ENCODE assay signal across 18 cellular contexts in the genomic region with DNA sequence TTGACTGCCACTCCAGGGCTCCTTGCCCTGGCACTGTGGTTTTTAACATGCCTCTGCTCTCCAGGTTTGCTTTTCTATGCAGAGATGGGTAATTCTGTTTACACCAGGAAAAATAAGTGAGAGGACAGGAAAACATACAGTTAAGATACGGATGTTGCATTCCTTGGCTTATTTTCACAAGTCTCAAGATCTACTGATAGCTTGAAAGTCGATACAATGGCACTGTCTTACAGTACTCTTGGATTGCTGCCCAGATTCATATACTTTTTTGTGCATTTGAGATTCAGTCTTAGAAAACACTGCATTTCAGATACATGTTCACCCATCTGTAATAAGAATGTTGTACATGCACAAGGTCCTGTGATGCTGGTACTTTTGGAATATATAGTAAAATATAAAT.
A peak's percentile ranks its signal among the peaks of the same experiment; 100 is the strongest.
DNase-seq lines count a peak whose midpoint lies in the region; ATAC-seq, FAIRE-seq and TF ChIP-seq lines count a peak whose summit lies in the region.
"Had no signal": no experiment of that assay in that cellular context is flagged by ENCODE, and none has a peak within 500 bp of the region (broad histone marks: within the 10 kb centered on the region; RNA-seq: fewer than 3 reads in every experiment).

No MANE protein-coding gene starts in this region.

- no peak for ATAC-seq in naive thymus-derived CD4-positive, alpha-beta T cell
- ATAC-seq: CD8-positive, alpha-beta T cell; Panc1 had no signal

- dilution Hi-C loops in endothelial cell of umbilical vein (cut with MboI; ENCODE audit: extremely low pct_ligation_motif_present, low sequenced_read_pairs), result no loop called here

- peak; percentile 81 for FAIRE-seq in endothelial cell of umbilical vein (lab: Jason Lieb, UNC)

- H3K27ac Mint-ChIP-seq in naive thymus-derived CD4-positive, alpha-beta T cell, result no peak overlapping the region
- H3K27ac Mint-ChIP-seq: CD8-positive, alpha-beta T cell had no signal

- TF ChIP-seq EP300 in SK-N-SH (IDR thresholded peaks at IDR 0.05; ENCODE audit: borderline replicate concordance in 1 of 2, low read depth in 1 of 2, low read length in 1 of 2), result no peak

- H4K20me1 ChIP-seq in SK-N-SH (ENCODE audit: insufficient read depth), result no peaks in the 10 kb centered on the region
- H4K20me1 ChIP-seq in endothelial cell of umbilical vein (replicated peaks; ENCODE audit: control insufficient read depth, extremely low read depth, insufficient read depth, low read length), result no peaks in the 10 kb centered on the region

- TF ChIP-seq CTCF in SK-N-SH (IDR thresholded peaks at IDR 0.05), result no peak
- no peak for TF ChIP-seq CTCF in endothelial cell of umbilical vein (IDR thresholded peaks at IDR 0.05; ENCODE audit: extremely low read depth in 1 of 2, insufficient read depth in 1 of 2, low read depth in 1 of 2, low read length in 2 of 2)

- no peaks in the 10 kb centered on the region for H3F3A ChIP-seq in SK-N-SH (replicated peaks; ENCODE audit: insufficient read depth)

- H3K9ac ChIP-seq in SK-N-SH, result no peak overlapping the region
- peak overlapping the region; percentile 16 for H3K9ac ChIP-seq in endothelial cell of umbilical vein (replicated peaks; ENCODE audit: extremely low read depth, insufficient read depth, low read length)
- H3K9ac ChIP-seq: KMS-11 had no signal

- no peaks in the 10 kb centered on the region for H3K9me2 ChIP-seq in SK-N-SH

- H3K9me3 Mint-ChIP-seq in naive thymus-derived CD4-positive, alpha-beta T cell, result peaks cover 0 to 17% (median 4%) of the 10 kb centered on the region in 11 donors

- H3K36me3 Mint-ChIP-seq in naive thymus-derived CD4-positive, alpha-beta T cell, result no peaks in the 10 kb centered on the region
- H3K36me3 Mint-ChIP-seq: CD8-positive, alpha-beta T cell had no signal

- no TSS peak for BruUV-seq in endothelial cell of umbilical vein (replicated peaks; lab: Mats Ljungman, UMichigan)

- H3K4me3 ChIP-seq in SK-N-SH (ENCODE audit: low read depth in 2 of 2, low read length in 1 of 2) (no peak overlapping the region), endothelial cell of umbilical vein (replicated peaks in 1 of 3; ENCODE audit: insufficient read depth in 1 of 3, low read depth in 1 of 3, low read length in 3 of 3) (no peak overlapping the region)
- no peak overlapping the region for H3K4me3 ChIP-seq in naive thymus-derived CD4-positive, alpha-beta T cell (ENCODE audit: low read length)

- H3K9me3 ChIP-seq in SK-N-SH (no peaks in the 10 kb centered on the region), endothelial cell of umbilical vein (replicated peaks; ENCODE audit: control insufficient read depth, insufficient read depth, low read length) (no peaks in the 10 kb centered on the region)
- no peaks in the 10 kb centered on the region for H3K9me3 ChIP-seq in naive thymus-derived CD4-positive, alpha-beta T cell (ENCODE audit: control insufficient read depth in 2 of 3, low read length in 3 of 3)

- no peaks in the 10 kb centered on the region for H3K36me3 ChIP-seq in SK-N-SH (replicated peaks in 1 of 2; ENCODE audit: control insufficient read depth in 1 of 2, insufficient read depth in 2 of 2, low read length in 1 of 2)
- H3K36me3 ChIP-seq in endothelial cell of umbilical vein (ENCODE audit: control insufficient read depth in 2 of 2, extremely low read depth in 1 of 2, insufficient read depth in 2 of 2, low read length in 2 of 2), result no peaks in the 10 kb centered on the region
- H3K36me3 ChIP-seq in naive thymus-derived CD4-positive, alpha-beta T cell (ENCODE audit: control insufficient read depth in 2 of 3, insufficient read depth in 3 of 3, low read length in 3 of 3), result no peaks in the 10 kb centered on the region

- CTCF ChIA-PET in SK-N-SH (lab: Yijun Ruan, JAX) (interaction anchor here (0.6 to 1.5 kb wide), 3 partner anchors 18 to 154 kb away, joined by 3 to 4 read pairs (median 3); no protein-coding TSS in a partner anchor), endothelial cell of umbilical vein (lab: Charles Lee) (interaction anchor here (0.7 to 1.4 kb wide), 6 partner anchors 10 to 740 kb away, joined by 3 to 6 read pairs (median 4); no protein-coding TSS in a partner anchor)
- CTCF ChIA-PET in naive thymus-derived CD4-positive, alpha-beta T cell (lab: Charles Lee), result no interaction called here

- intact Hi-C loops in endothelial cell of umbilical vein (cut with micrococcal nuclease), result no loop called here
- intact Hi-C loops in naive thymus-derived CD4-positive, alpha-beta T cell (cut with micrococcal nuclease), result no loop called here

- TF ChIP-seq RAD21 in SK-N-SH (IDR thresholded peaks at IDR 0.05; ENCODE audit: low read length), result no peak

- H3K27me3 ChIP-seq in SK-N-SH (ENCODE audit: insufficient read depth) (no peaks in the 10 kb centered on the region), endothelial cell of umbilical vein (ENCODE audit: control insufficient read depth in 2 of 2, insufficient read depth in 2 of 2, low read length in 2 of 2) (no peaks in the 10 kb centered on the region)
- H3K27me3 ChIP-seq in naive thymus-derived CD4-positive, alpha-beta T cell (ENCODE audit: control insufficient read depth in 2 of 2, insufficient read depth in 2 of 2, low read length in 2 of 2), result no peaks in the 10 kb centered on the region

- peak; percentile 22 for DNase-seq in DMS53 (lab: John Stamatoyannopoulos, UW)
- DNase-seq in DMS53 treated with DMSO at 0.1 percent for 48 hours (lab: John Stamatoyannopoulos, UW; ENCODE audit: unreplicated experiment), result no peak
- no peak for DNase-seq in SK-N-SH
- DNase-seq in endothelial cell of umbilical vein (ENCODE audit: low read depth, low spot score), result peak; percentile 64
- no peak for DNase-seq in activated naive CD4-positive, alpha-beta T cell treated with Interleukin-2 at 50 U/mL for 16 hours
- DNase-seq in NCI-H524 treated with DMSO at 0.1 percent for 48 hours (lab: John Stamatoyannopoulos, UW), result no peak
- no peak for DNase-seq in NCI-H2107 treated with DMSO at 0.1 percent for 48 hours (lab: John Stamatoyannopoulos, UW; ENCODE audit: unreplicated experiment)
- DNase-seq in naive thymus-derived CD4-positive, alpha-beta T cell, result no peak
- DNase-seq: 8988T; AML-193; CD8-positive, alpha-beta T cell; GDM1; IMR-90; NCI-H1105; NCI-H2029 treated with DMSO at 0.1 percent for 48 hours; SIG-M5 had no signal

- POLR2A ChIA-PET in SK-N-SH (lab: Yijun Ruan, JAX) (no interaction called here), endothelial cell of umbilical vein (lab: Charles Lee) (interaction anchor here (1.1 kb wide), 1 partner anchor 159 kb away, joined by 3 read pairs; a partner anchor contains a TSS)
- POLR2A ChIA-PET in naive thymus-derived CD4-positive, alpha-beta T cell (lab: Charles Lee), result no interaction called here

- H3K79me2 ChIP-seq in SK-N-SH (ENCODE audit: insufficient read depth), result no peaks in the 10 kb centered on the region
- H3K79me2 ChIP-seq in endothelial cell of umbilical vein (ENCODE audit: control insufficient read depth, insufficient read depth, low read length), result no peaks in the 10 kb centered on the region

- H3K4me2 ChIP-seq in SK-N-SH (peak overlapping the region; percentile 30; the same call in 1 of the 2 replicates), endothelial cell of umbilical vein (ENCODE audit: insufficient read depth, low read length) (peak overlapping the region; percentile 82)
- H3K4me2 ChIP-seq: KMS-11 had no signal

- H3K4me1 Mint-ChIP-seq in naive thymus-derived CD4-positive, alpha-beta T cell, result no peaks in the 10 kb centered on the region

- H2AFZ ChIP-seq in SK-N-SH (ENCODE audit: low read depth) (no peak overlapping the region), endothelial cell of umbilical vein (ENCODE audit: low read depth, low read length) (no peak overlapping the region)

- H3K4me1 ChIP-seq in SK-N-SH (ENCODE audit: control insufficient read depth in 1 of 2, insufficient read depth in 2 of 2, low read depth in 1 of 2, low read length in 1 of 2) (peaks cover 0 to 7% of the 10 kb centered on the region in 2 experiments; a peak in 2 of 4 replicates), endothelial cell of umbilical vein (ENCODE audit: control insufficient read depth, extremely low read depth, insufficient read depth, low read length) (peaks cover 26% of the 10 kb centered on the region)
- no peaks in the 10 kb centered on the region for H3K4me1 ChIP-seq in naive thymus-derived CD4-positive, alpha-beta T cell (ENCODE audit: control insufficient read depth in 2 of 2, insufficient read depth in 2 of 2, low read length in 2 of 2)

- H3K27me3 Mint-ChIP-seq in naive thymus-derived CD4-positive, alpha-beta T cell, result no peaks in the 10 kb centered on the region

- no peak overlapping the region for H3K4me3 Mint-ChIP-seq in naive thymus-derived CD4-positive, alpha-beta T cell
- H3K4me3 Mint-ChIP-seq: CD8-positive, alpha-beta T cell had no signal

- WGBS in SK-N-SH (ENCODE audit: low lambda C conversion rate), result 7% methylated on average over 2 of the region's 2 CpGs

- H3K27ac ChIP-seq in SK-N-SH (ENCODE audit: low read depth in 2 of 2, low read length in 1 of 2), result no peak overlapping the region; a peak in 1 of 4 replicates
- peak overlapping the region; percentile 29 for H3K27ac ChIP-seq in endothelial cell of umbilical vein (ENCODE audit: insufficient read depth, low read depth, low read length)
- no peak overlapping the region for H3K27ac ChIP-seq in naive thymus-derived CD4-positive, alpha-beta T cell (ENCODE audit: low read depth, low read length)
- H3K27ac ChIP-seq: KMS-11 had no signal

- TF ChIP-seq POLR2A in endothelial cell of umbilical vein (IDR thresholded peaks at IDR 0.05; ENCODE audit: low read depth, low read length), result no peak

- H3K9me1 ChIP-seq in endothelial cell of umbilical vein (replicated peaks; ENCODE audit: control insufficient read depth, extremely low read depth, insufficient read depth, low read length), result no peaks in the 10 kb centered on the region

TF ChIP-seq in SK-N-SH, 30 proteins besides CTCF, POLR2A, EP300 and RAD21 (continues in another document):
- peak; percentile 46; the same call in 1 of the 2 replicates for TF ChIP-seq NFIC (IDR thresholded peaks at IDR 0.05; ENCODE audit: borderline replicate concordance)
- no peak for TF ChIP-seq FOXM1 (IDR thresholded peaks at IDR 0.05; ENCODE audit: low read depth)

TF ChIP-seq in endothelial cell of umbilical vein, 7 proteins besides CTCF, POLR2A, EP300 and RAD21:
- no peak for TF ChIP-seq FOS (IDR thresholded peaks at IDR 0.05; ENCODE audit: borderline replicate concordance, insufficient read depth, low read length)
- no peak for TF ChIP-seq EZH2 (IDR thresholded peaks at IDR 0.05; ENCODE audit: borderline replicate concordance, low read depth, low read length, severe bottlenecking)
- TF ChIP-seq, protein P1, sequence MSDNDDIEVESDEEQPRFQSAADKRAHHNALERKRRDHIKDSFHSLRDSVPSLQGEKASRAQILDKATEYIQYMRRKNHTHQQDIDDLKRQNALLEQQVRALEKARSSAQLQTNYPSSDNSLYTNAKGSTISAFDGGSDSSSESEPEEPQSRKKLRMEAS (IDR thresholded peaks at IDR 0.05; ENCODE audit: insufficient read depth, insufficient read length), result no peak
- TF ChIP-seq GATA2 (IDR thresholded peaks at IDR 0.05; ENCODE audit: insufficient read depth, insufficient read length, low read depth, low read length), result peak; percentile 87
- TF ChIP-seq MYC (IDR thresholded peaks at IDR 0.05; ENCODE audit: low read depth, low read length), result no peak
- TF ChIP-seq POLR2AphosphoS5 (IDR thresholded peaks at IDR 0.05; ENCODE audit: insufficient read depth, low read depth, low read length), result no peak
- no peak for TF ChIP-seq JUN (IDR thresholded peaks at IDR 0.05; ENCODE audit: borderline replicate concordance, insufficient read depth, insufficient read length, low read depth)

Comparison
In these comparisons a context has a peak if more than half of its experiments do, and no peak if none do; other contexts are left out.
1. DNase-seq: peak in DMS53 (single experiment) and endothelial cell of umbilical vein (single experiment); none in DMS53 treated with DMSO at 0.1 percent for 48 hours (single experiment), SK-N-SH (single experiment), activated naive CD4-positive, alpha-beta T cell treated with Interleukin-2 at 50 U/mL for 16 hours (single experiment), NCI-H524 treated with DMSO at 0.1 percent for 48 hours (single experiment), NCI-H2107 treated with DMSO at 0.1 percent for 48 hours (single experiment) and naive thymus-derived CD4-positive, alpha-beta T cell (0 of 9).